ENCODE assay signal across 2 cellular contexts in genomic region chr12:116161588-116161987, GRCh38.
TF ChIP-seq lines count a peak whose summit lies in the region.

No MANE protein-coding gene starts in this region.

TF ChIP-seq in A549, 52 proteins besides CTCF, POLR2A, EP300 and RAD21 (continued from another document):
- TF ChIP-seq NFE2L2 (conservative IDR thresholded peaks at IDR 0.05; ENCODE audit: low read length) (no peak), BCL3 (IDR thresholded peaks at IDR 0.05) (no peak), NPAS2 (CRISPR knock-in tag; IDR thresholded peaks at IDR 0.05; ENCODE audit: borderline replicate concordance) (no peak), KDM5A (IDR thresholded peaks at IDR 0.05) (no peak), RCOR1 (IDR thresholded peaks at IDR 0.05; ENCODE audit: low read depth, low read length) (no peak), EHF (CRISPR knock-in tag; IDR thresholded peaks at IDR 0.05) (no peak)

TF ChIP-seq in HepG2, 621 proteins besides CTCF, POLR2A, EP300 and RAD21 (continued from another document):
- TF ChIP-seq, protein P1, sequence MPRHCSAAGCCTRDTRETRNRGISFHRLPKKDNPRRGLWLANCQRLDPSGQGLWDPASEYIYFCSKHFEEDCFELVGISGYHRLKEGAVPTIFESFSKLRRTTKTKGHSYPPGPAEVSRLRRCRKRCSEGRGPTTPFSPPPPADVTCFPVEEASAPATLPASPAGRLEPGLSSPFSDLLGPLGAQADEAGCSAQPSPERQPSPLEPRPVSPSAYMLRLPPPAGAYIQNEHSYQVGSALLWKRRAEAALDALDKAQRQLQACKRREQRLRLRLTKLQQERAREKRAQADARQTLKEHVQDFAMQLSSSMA (CRISPR knock-in tag; IDR thresholded peaks at IDR 0.05) = no peak
- TF ChIP-seq FOXK1 (CRISPR knock-in tag; IDR thresholded peaks at IDR 0.05; ENCODE audit: borderline replicate concordance, low read depth) (no peak), MAF1 (CRISPR knock-in tag; IDR thresholded peaks at IDR 0.05; ENCODE audit: borderline replicate concordance) (no peak), TOE1 (CRISPR knock-in tag; IDR thresholded peaks at IDR 0.05) (no peak)
